Comparison of ENCODE assay signal across 27 cellular contexts in genomic region chr3:156873906-156874305, GRCh38. TPM values are rescaled to one million over a fixed set of nuclear protein-coding genes. Genes with fewer than 3 reads are reported as not detected.
DNase-seq lines count a peak whose midpoint lies in the region; ATAC-seq, FAIRE-seq and TF ChIP-seq lines count a peak whose summit lies in the region.
"Had no signal": no experiment of that assay in that cellular context is flagged by ENCODE, and none has a peak within 500 bp of the region (broad histone marks: within the 10 kb centered on the region; RNA-seq: fewer than 3 reads in every experiment).

No MANE protein-coding gene starts in this region.

- no peak overlapping the region for H3K27ac Mint-ChIP-seq in endothelial cell (ENCODE audit: unreplicated experiment)
- no peak overlapping the region for H3K27ac Mint-ChIP-seq in activated naive CD4-positive, alpha-beta T cell treated with anti-CD3 and anti-CD28 coated beads, Interleukin-2, amount 10 ng/mL, durations not matched to agents 7 days and 5 days
- H3K27ac Mint-ChIP-seq: CD14-positive monocyte; CD4-positive, alpha-beta T cell; CD8-positive, alpha-beta memory T cell; GM23338; H9; HFFc6 had no signal

- no peak overlapping the region for H3K27ac ChIP-seq in HepG2 (ENCODE audit: extremely low read length, insufficient read depth, low read length)
- H3K27ac ChIP-seq in right lobe of liver, result no peak overlapping the region
- H3K27ac ChIP-seq in K562 (ENCODE audit: extremely low read depth, low read depth, low read length), result no peak overlapping the region
- H3K27ac ChIP-seq in kidney (ENCODE audit: low read depth in 2 of 2, low read length in 2 of 2), result no peak overlapping the region
- H3K27ac ChIP-seq: 22Rv1; A549; BLaER1 treated with 17β-estradiol and CSF1 and Interleukin-3, amounts not matched to agents 10 nM and 100 nM had no signal

- TF ChIP-seq POLR2A in HepG2 (IDR thresholded peaks at IDR 0.05; ENCODE audit: insufficient read depth in 1 of 2, low read depth in 2 of 2, low read length in 2 of 2), result no peak
- TF ChIP-seq POLR2A in right lobe of liver (IDR thresholded peaks at IDR 0.05), result no peak
- no peak for TF ChIP-seq POLR2A in K562 (conservative IDR thresholded peaks at IDR 0.05)

- ATAC-seq in HepG2 (no peak), right lobe of liver (no peak), K562 (no peak)
- ATAC-seq: A549, GM23338, HCT116 had no signal

- CTCF ChIA-PET in HepG2 (lab: Yijun Ruan, JAX; ENCODE audit: low intra/inter-chr PET ratio, low total read pairs) (no interaction called here), K562 (lab: Yijun Ruan, JAX; ENCODE audit: low intra/inter-chr PET ratio) (no interaction called here)
- CTCF ChIA-PET in activated naive CD4-positive, alpha-beta T cell treated with anti-CD3 and anti-CD28 coated beads, Interleukin-2, amount 10 ng/mL, durations not matched to agents 7 days and 5 days (lab: Charles Lee), result no interaction called here

- DNase-seq in HepG2 (ENCODE audit: low spot score) (no peak), right lobe of liver (no peak), K562 (ENCODE audit: extremely low read depth in 1 of 4, low spot score in 3 of 4) (no peak), kidney (no peak), endothelial cell (ENCODE audit: low spot score) (no peak), HUDEP-2 (lab: John Stamatoyannopoulos, UW; ENCODE audit: unreplicated experiment in 76 of 76) (no peak)
- no peak for DNase-seq in activated naive CD4-positive, alpha-beta T cell treated with anti-CD3 and anti-CD28 coated beads, Interleukin-2, amount 10 ng/mL, durations not matched to agents 7 days and 5 days
- DNase-seq: ACHN; AML-193; BE2C; Calu3; CD4-positive, alpha-beta T cell; CD8-positive, alpha-beta memory T cell; DMS53; DMS79 treated with DMSO at 0.1 percent for 48 hours; GF-D8; H9; HFFc6 had no signal

- BruUV-seq in HepG2 (replicated peaks; lab: Mats Ljungman, UMichigan), result no TSS peak
- no TSS peak for BruUV-seq in K562 (replicated peaks; lab: Mats Ljungman, UMichigan)

- no peaks in the 10 kb centered on the region for H3K79me2 ChIP-seq in HepG2 (ENCODE audit: insufficient read depth, low read length)
- no peaks in the 10 kb centered on the region for H3K79me2 ChIP-seq in K562 (ENCODE audit: control insufficient read depth, insufficient read depth, low read length)

- in situ Hi-C loops in HepG2 (cut with HindIII; ENCODE audit: extremely low pct_ligation_motif_present, low pct_unique_long_range_greater_than_20kb), result no loop called here
- in situ Hi-C loops in K562 (cut with MboI), result no loop called here

- H3K27me3 Mint-ChIP-seq in endothelial cell (ENCODE audit: unreplicated experiment), result no peaks in the 10 kb centered on the region
- no peaks in the 10 kb centered on the region for H3K27me3 Mint-ChIP-seq in activated naive CD4-positive, alpha-beta T cell treated with anti-CD3 and anti-CD28 coated beads, Interleukin-2, amount 10 ng/mL, durations not matched to agents 7 days and 5 days

- H4K20me1 ChIP-seq in HepG2 (ENCODE audit: insufficient read depth, low read length) (no peaks in the 10 kb centered on the region), K562 (replicated peaks; ENCODE audit: control insufficient read depth, insufficient read depth, low read length) (no peaks in the 10 kb centered on the region)
- H4K20me1 ChIP-seq: BLaER1 treated with 17β-estradiol and CSF1 and Interleukin-3, amounts not matched to agents 10 nM and 100 nM had no signal

- WGBS in HepG2 (ENCODE audit: low lambda C conversion rate), result 5% methylated on average over 1 of the region's 1 CpG
- WGBS in right lobe of liver (ENCODE audit: insufficient coverage, low coverage, low lambda C conversion rate, missing lambda C conversion rate), result 78% methylated on average over 1 of the region's 1 CpG
- 0% methylated on average over 1 of the region's 1 CpG for WGBS in K562 (ENCODE audit: insufficient coverage, low coverage, missing lambda C conversion rate)

- no peaks in the 10 kb centered on the region for H3K27me3 ChIP-seq in HepG2 (ENCODE audit: control insufficient read depth in 1 of 2, insufficient read depth in 2 of 2, low read length in 2 of 2)
- no peaks in the 10 kb centered on the region for H3K27me3 ChIP-seq in right lobe of liver
- no peaks in the 10 kb centered on the region for H3K27me3 ChIP-seq in K562 (ENCODE audit: control insufficient read depth in 2 of 2, insufficient read depth in 2 of 2, low read length in 2 of 2)
- H3K27me3 ChIP-seq: BE2C; BLaER1 treated with 17β-estradiol and CSF1 and Interleukin-3, amounts not matched to agents 10 nM and 100 nM had no signal

- no peak for TF ChIP-seq CTCF in HepG2 (CRISPR knock-in tag; IDR thresholded peaks at IDR 0.05)
- TF ChIP-seq CTCF in right lobe of liver (IDR thresholded peaks at IDR 0.05), result no peak
- TF ChIP-seq CTCF in K562 (IDR thresholded peaks at IDR 0.05 in 2 of 3, conservative IDR thresholded peaks at IDR 0.05 in 1 of 3; ENCODE audit: insufficient read depth in 2 of 3, low read depth in 1 of 3, low read length in 3 of 3), result no peak
- TF ChIP-seq CTCF in kidney (IDR thresholded peaks at IDR 0.05; ENCODE audit: borderline replicate concordance, extremely low read depth, insufficient read depth), result no peak
- TF ChIP-seq CTCF in endothelial cell (IDR thresholded peaks at IDR 0.05; ENCODE audit: unreplicated experiment), result no peak

- no peak overlapping the region for H3K4me3 ChIP-seq in HepG2 (replicated peaks in 1 of 3; ENCODE audit: insufficient read depth in 1 of 3, low read depth in 2 of 3, low read length in 3 of 3)
- H3K4me3 ChIP-seq in right lobe of liver, result no peak overlapping the region
- no peak overlapping the region for H3K4me3 ChIP-seq in K562
- no peak overlapping the region for H3K4me3 ChIP-seq in kidney (ENCODE audit: low read length in 2 of 2)
- H3K4me3 ChIP-seq: A549; BLaER1 treated with 17β-estradiol and CSF1 and Interleukin-3, amounts not matched to agents 10 nM and 100 nM; GM23338 had no signal

- no peaks in the 10 kb centered on the region for H3K36me3 ChIP-seq in HepG2 (replicated peaks in 1 of 2; ENCODE audit: control insufficient read depth in 1 of 2, insufficient read depth in 2 of 2, low read length in 2 of 2)
- no peaks in the 10 kb centered on the region for H3K36me3 ChIP-seq in right lobe of liver
- H3K36me3 ChIP-seq in K562 (ENCODE audit: control insufficient read depth, insufficient read depth, low read length), result no peaks in the 10 kb centered on the region
- H3K36me3 ChIP-seq in kidney (ENCODE audit: control insufficient read depth in 1 of 2, insufficient read depth in 2 of 2, low read length in 2 of 2), result no peaks in the 10 kb centered on the region
- H3K36me3 ChIP-seq: BE2C; BLaER1 treated with 17β-estradiol and CSF1 and Interleukin-3, amounts not matched to agents 10 nM and 100 nM had no signal

- peaks cover 38% of the 10 kb centered on the region for H3K9me3 ChIP-seq in HepG2 (ENCODE audit: low read length)
- H3K9me3 ChIP-seq in right lobe of liver, result no peaks in the 10 kb centered on the region
- H3K9me3 ChIP-seq in K562 (replicated peaks; ENCODE audit: control insufficient read depth, insufficient read depth, low read depth, low read length), result 0 out of 2 replicates have a peak, but pooled peaks cover 1% of the 10 kb centered on the region
- H3K9me3 ChIP-seq in kidney (ENCODE audit: control insufficient read depth in 1 of 2, low read length in 2 of 2), result no peaks in the 10 kb centered on the region
- H3K9me3 ChIP-seq: BE2C had no signal

- no peak overlapping the region for H3K4me3 Mint-ChIP-seq in endothelial cell (ENCODE audit: unreplicated experiment)
- H3K4me3 Mint-ChIP-seq in activated naive CD4-positive, alpha-beta T cell treated with anti-CD3 and anti-CD28 coated beads, Interleukin-2, amount 10 ng/mL, durations not matched to agents 7 days and 5 days, result no peak overlapping the region
- H3K4me3 Mint-ChIP-seq: CD14-positive monocyte; CD4-positive, alpha-beta T cell; CD8-positive, alpha-beta memory T cell; GM23338; H9; HFFc6 had no signal

- no peak for FAIRE-seq in HepG2 (lab: Jason Lieb, UNC)
- FAIRE-seq in K562 (lab: Jason Lieb, UNC), result no peak
- FAIRE-seq in kidney (lab: Jason Lieb, UNC), result peak; percentile 42
- FAIRE-seq: A549, GM12891, GM18507 had no signal

- peaks cover 8% of the 10 kb centered on the region for H3K9me3 Mint-ChIP-seq in endothelial cell (ENCODE audit: unreplicated experiment)
- peaks cover 42% of the 10 kb centered on the region for H3K9me3 Mint-ChIP-seq in activated naive CD4-positive, alpha-beta T cell treated with anti-CD3 and anti-CD28 coated beads, Interleukin-2, amount 10 ng/mL, durations not matched to agents 7 days and 5 days

- H3K9me1 ChIP-seq in K562 (ENCODE audit: control insufficient read depth, insufficient read depth, low read length), result no peaks in the 10 kb centered on the region

- POLR2A ChIA-PET in HepG2 (lab: Yijun Ruan, JAX), result no interaction called here
- POLR2A ChIA-PET in K562 (lab: Yijun Ruan, JAX), result no interaction called here

- no peak for TF ChIP-seq EP300 in HepG2 (IDR thresholded peaks at IDR 0.05; ENCODE audit: low read depth in 2 of 2, low read length in 2 of 2)
- TF ChIP-seq EP300 in HepG2 (CRISPR knock-in tag; IDR thresholded peaks at IDR 0.05; ENCODE audit: borderline replicate concordance), result no peak
- no peak for TF ChIP-seq EP300 in K562 (IDR thresholded peaks at IDR 0.05; ENCODE audit: low read length)

- H3K4me2 ChIP-seq in HepG2 (ENCODE audit: low read depth, low read length), result no peak overlapping the region
- H3K4me2 ChIP-seq in K562 (ENCODE audit: insufficient read depth, low read length), result no peak overlapping the region
- H3K4me2 ChIP-seq: A549; BLaER1 treated with 17β-estradiol and CSF1 and Interleukin-3, amounts not matched to agents 10 nM and 100 nM; GM23338 had no signal

- H2AFZ ChIP-seq in HepG2 (ENCODE audit: low read length) (no peak overlapping the region), K562 (ENCODE audit: low read depth, low read length) (no peak overlapping the region)
- H2AFZ ChIP-seq: GM23338 had no signal

- peaks cover 5% of the 10 kb centered on the region for H3K36me3 Mint-ChIP-seq in endothelial cell (ENCODE audit: low read depth, unreplicated experiment)
- H3K36me3 Mint-ChIP-seq in activated naive CD4-positive, alpha-beta T cell treated with anti-CD3 and anti-CD28 coated beads, Interleukin-2, amount 10 ng/mL, durations not matched to agents 7 days and 5 days, result no peaks in the 10 kb centered on the region
- H3K36me3 Mint-ChIP-seq: CD14-positive monocyte had no signal

- intact Hi-C loops in HepG2 (cut with micrococcal nuclease; ENCODE audit: unreplicated experiment) (no loop called here), right lobe of liver (cut with DNase I) (no loop called here), K562 (cut with micrococcal nuclease) (no loop called here), kidney (cut with DNase I) (no loop called here)

- H3K4me1 Mint-ChIP-seq in endothelial cell (ENCODE audit: unreplicated experiment), result no peaks in the 10 kb centered on the region
- no peaks in the 10 kb centered on the region for H3K4me1 Mint-ChIP-seq in activated naive CD4-positive, alpha-beta T cell treated with anti-CD3 and anti-CD28 coated beads, Interleukin-2, amount 10 ng/mL, durations not matched to agents 7 days and 5 days
- H3K4me1 Mint-ChIP-seq: CD14-positive monocyte; CD8-positive, alpha-beta memory T cell; GM23338; H9 had no signal

- H3K4me1 ChIP-seq in HepG2 (ENCODE audit: insufficient read depth, low read length), result no peaks in the 10 kb centered on the region
- H3K4me1 ChIP-seq in right lobe of liver, result no peaks in the 10 kb centered on the region
- H3K4me1 ChIP-seq in K562 (replicated peaks in 1 of 2; ENCODE audit: control insufficient read depth in 2 of 2, insufficient read depth in 2 of 2, low read length in 2 of 2), result no peaks in the 10 kb centered on the region
- no peaks in the 10 kb centered on the region for H3K4me1 ChIP-seq in kidney (ENCODE audit: control insufficient read depth in 1 of 2, insufficient read depth in 1 of 2, low read depth in 1 of 2, low read length in 2 of 2)
- H3K4me1 ChIP-seq: A549; BE2C; BLaER1 treated with 17β-estradiol and CSF1 and Interleukin-3, amounts not matched to agents 10 nM and 100 nM had no signal

- no peak for TF ChIP-seq RAD21 in HepG2 (CRISPR knock-in tag; IDR thresholded peaks at IDR 0.05)
- TF ChIP-seq RAD21 in K562 (CRISPR knock-in tag; conservative IDR thresholded peaks at IDR 0.05 in 1 of 2, IDR thresholded peaks at IDR 0.05 in 1 of 2), result no peak

- H3K9ac ChIP-seq in HepG2 (ENCODE audit: insufficient read depth, low read depth, low read length) (no peak overlapping the region), K562 (ENCODE audit: insufficient read depth in 1 of 2, low read depth in 2 of 2, low read length in 2 of 2) (no peak overlapping the region), kidney (ENCODE audit: low read length in 2 of 2) (no peak overlapping the region)
- H3K9ac ChIP-seq: BLaER1 treated with 17β-estradiol and CSF1 and Interleukin-3, amounts not matched to agents 10 nM and 100 nM had no signal

RNA-seq across cellular contexts. Expression of gene LEKR1, which starts 47.8 kb away (rescaled TPM):
- total RNA-seq in HepG2 (2016; rRNA removed; fragmentation: Illumina TruSeq; extraction: Trizol) (0.91 and 1.5 TPM in 2 replicates), right lobe of liver (1 to 10 TPM in 1 of 6 experiments, under 1 TPM in 3, not detected in 2; 0.49 to 1.4 (median 0.74) TPM), K562 (2014; rRNA removed) (0.33 and 0.91 TPM in 2 replicates), K562 (2014; rRNA removed; fragmentation: Illumina TruSeq; extraction: Trizol) (1.8 TPM in 2 replicates), K562 (2015; rRNA removed; fragmentation: Illumina TruSeq; extraction: Trizol) (0.87 and 1.1 TPM in 2 replicates), K562 (2021) (0.98 and 1.4 TPM in 2 replicates), kidney (1.6 TPM), endothelial cell (ENCODE audit: unreplicated experiment) (0.18 TPM)
- total RNA-seq in HepG2 (2016; cell fraction: cytosol; rRNA removed; fragmentation: Illumina TruSeq; extraction: Trizol; ENCODE audit: low read depth), result 0.61 and 0.79 TPM in 2 replicates
- 0.17 and 0.33 TPM in 2 replicates for total RNA-seq in HepG2 (2016; cell fraction: insoluble cytoplasmic fraction; rRNA removed; fragmentation: Illumina TruSeq; extraction: Trizol)
- total RNA-seq in HepG2 (2016; cell fraction: membrane; rRNA removed; fragmentation: Illumina TruSeq; extraction: Trizol), result 0.22 and 0.62 TPM in 2 replicates
- total RNA-seq in HepG2 (2016; cell fraction: nucleus; rRNA removed; fragmentation: Illumina TruSeq; extraction: Trizol), result 2.9 TPM in 2 replicates
- polyA plus RNA-seq in HepG2 (2011; rRNA removed) (0.39 and 0.49 TPM in 2 replicates), K562 (2011; rRNA removed) (1.1 and 1.2 TPM in 2 replicates), K562 (2014; fragmentation: Illumina TruSeq; extraction: Trizol) (0.55 and 0.77 TPM in 2 replicates), K562 (2014; fragmentation: Nextera tagmentation; extraction: Ambion mirVana) (1 to 10 TPM; 1.3 to 1.8 TPM), K562 (2014; rRNA removed) (0.76 and 0.89 TPM in 2 replicates), kidney (ENCODE audit: insufficient read depth, low read depth, low replicate concordance) (1.8 TPM)
- 0.04 and 0.42 TPM in 2 replicates for polyA plus RNA-seq in HepG2 (2011; cell fraction: cytosol; rRNA removed)
- 0.14 and 0.33 TPM in 2 replicates for polyA plus RNA-seq in HepG2 (2011; cell fraction: nucleus; rRNA removed)
- 0.25 and 0.63 TPM in 2 replicates for polyA plus RNA-seq in HepG2 (2012)
- polyA plus RNA-seq in HepG2 (2016; cell fraction: cytosol; fragmentation: Illumina TruSeq; extraction: Trizol; ENCODE audit: low read depth), result 0.61 and 0.87 TPM in 2 replicates
- 0.84 and 1.2 TPM in 2 replicates for polyA plus RNA-seq in HepG2 (2016; cell fraction: insoluble cytoplasmic fraction; fragmentation: Illumina TruSeq; extraction: Trizol; ENCODE audit: low read depth)
- polyA plus RNA-seq in HepG2 (2016; cell fraction: membrane; fragmentation: Illumina TruSeq; extraction: Trizol; ENCODE audit: low read depth), result 0.22 and 0.51 TPM in 2 replicates
- polyA plus RNA-seq in HepG2 (2016; cell fraction: nucleus; fragmentation: Illumina TruSeq; extraction: Trizol; ENCODE audit: insufficient read depth, low read depth), result 0.47 TPM in 1 of 2 replicates, not detected in the other
- 0.18 and 1.6 TPM in 2 replicates for polyA minus RNA-seq in HepG2 (2011; rRNA and poly(A)+ RNA removed; ENCODE audit: low replicate concordance)
- polyA minus RNA-seq in HepG2 (2011; cell fraction: cytosol; rRNA and poly(A)+ RNA removed), result not detected in 2 replicates
- polyA minus RNA-seq in HepG2 (2011; cell fraction: nucleus; rRNA and poly(A)+ RNA removed), result 3.3 and 3.9 TPM in 2 replicates
- 2.5 and 5.3 TPM in 2 replicates for total RNA-seq in K562 (2011; cell fraction: chromatin; rRNA removed; ENCODE audit: low replicate concordance)
- total RNA-seq in K562 (2011; cell fraction: nucleolus; rRNA removed), result 1.5 and 3.0 TPM in 2 replicates
- 2.2 and 5.3 TPM in 2 replicates for total RNA-seq in K562 (2011; cell fraction: nucleoplasm; rRNA removed)
- 0.22 and 0.31 TPM in 2 replicates for polyA plus RNA-seq in K562 (2011; cell fraction: cytosol; rRNA removed)
- polyA plus RNA-seq in K562 (2011; cell fraction: nucleus; rRNA removed), result 1.2 TPM in 2 replicates
- polyA plus RNA-seq in K562 (2012), result 1.3 and 2.3 TPM in 2 replicates
- polyA minus RNA-seq in K562 (2011; rRNA and poly(A)+ RNA removed), result 3.7 and 5.4 TPM in 2 replicates
- polyA minus RNA-seq in K562 (2011; cell fraction: cytosol; rRNA and poly(A)+ RNA removed), result not detected in 2 replicates
- polyA minus RNA-seq in K562 (2011; cell fraction: nucleus; rRNA and poly(A)+ RNA removed), result 6.1 and 8.0 TPM in 2 replicates
- total RNA-seq: G401, GM23338, H9 had no signal
- polyA plus RNA-seq: GM23338 had no signal

Comparison
In these comparisons a context has a peak if more than half of its experiments do, and no peak if none do; other contexts are left out.
1. Of the 241 proteins assayed by ChIP-seq in both HepG2 and K562: peak only in HepG2: none; only in K562: ZNF280B; in both: none; in neither: 239; mixed calls (peak in some experiments, not most) for 1.